10 cellular contexts compared by ENCODE assay signal in genomic region chrX:154733072-154733425, GRCh38. TPM values are rescaled to one million over a fixed set of nuclear protein-coding genes. Genes with fewer than 3 reads are reported as not detected.
DNase-seq lines count a peak whose midpoint lies in the region; ATAC-seq and TF ChIP-seq lines count a peak whose summit lies in the region.
"Had no signal": no experiment of that assay in that cellular context is flagged by ENCODE, and none has a peak within 500 bp of the region (broad histone marks: within the 10 kb centered on the region; RNA-seq: fewer than 3 reads in every experiment).

No MANE protein-coding gene starts in this region.

- TF ChIP-seq POLR2A in Peyer's patch (IDR thresholded peaks at IDR 0.05) (no peak), gastrocnemius medialis (IDR thresholded peaks at IDR 0.05) (no peak)

- no peak overlapping the region for H2AFZ ChIP-seq in DND-41 (ENCODE audit: low read depth, low read length)

- ATAC-seq in DND-41 (ENCODE audit: insufficient read depth, low read depth) (no peak), gastrocnemius medialis (no peak), HG03039 (IDR thresholded peaks at IDR 0.05; ENCODE audit: unreplicated experiment) (no peak), HG02938 (IDR thresholded peaks at IDR 0.05; ENCODE audit: unreplicated experiment) (no peak)

- DNase-seq in DND-41 (no peak), Peyer's patch (no peak), gastrocnemius medialis (no peak), HT-29 (ENCODE audit: low spot score) (no peak)
- no peak for DNase-seq in effector memory CD4-positive, alpha-beta T cell
- no peak for DNase-seq in stimulated activated CD4-positive, alpha-beta T cell treated with anti-CD3 and anti-CD28 coated beads, Interleukin-2, amount 100 ng/mL, for 48 hours
- DNase-seq: H7, WERI-Rb-1 had no signal

- no peaks in the 10 kb centered on the region for H3K27me3 ChIP-seq in DND-41 (ENCODE audit: insufficient read depth, low read length, poor library complexity)
- no peaks in the 10 kb centered on the region for H3K27me3 ChIP-seq in Peyer's patch
- H3K27me3 ChIP-seq in effector memory CD4-positive, alpha-beta T cell (replicated peaks; ENCODE audit: control insufficient read depth, insufficient read depth, low read length, poor library complexity, severe bottlenecking): no peaks in the 10 kb centered on the region
- no peaks in the 10 kb centered on the region for H3K27me3 ChIP-seq in gastrocnemius medialis

- H3K4me2 ChIP-seq in DND-41 (ENCODE audit: insufficient read depth, low read length): peak overlapping the region; percentile 62

- H3K36me3 ChIP-seq in DND-41 (ENCODE audit: insufficient read depth, low read length) (peaks cover 9% of the 10 kb centered on the region), Peyer's patch (no peaks in the 10 kb centered on the region), gastrocnemius medialis (no peaks in the 10 kb centered on the region)
- H3K36me3 ChIP-seq in effector memory CD4-positive, alpha-beta T cell (ENCODE audit: control insufficient read depth, insufficient read depth, low read length): no peaks in the 10 kb centered on the region
- H3K36me3 ChIP-seq: WERI-Rb-1 had no signal

- intact Hi-C loops in gastrocnemius medialis (cut with DNase I; ENCODE audit: low total_unique reads): no loop called here

- H3K9ac ChIP-seq in DND-41 (ENCODE audit: low read depth, low read length): peak overlapping the region; percentile 60

- H3K4me1 ChIP-seq in DND-41 (ENCODE audit: insufficient read depth, low read length) (peaks cover 94% of the 10 kb centered on the region), Peyer's patch (peaks cover 0 to 23% (median 0%) of the 10 kb centered on the region in 4 donors), gastrocnemius medialis (peaks cover 61 to 70% of the 10 kb centered on the region in 2 donors)
- H3K4me1 ChIP-seq in effector memory CD4-positive, alpha-beta T cell (ENCODE audit: control insufficient read depth, insufficient read depth, low read length, poor library complexity, severe bottlenecking): peaks cover 35% of the 10 kb centered on the region

- in situ Hi-C loops in gastrocnemius medialis (cut with MboI; ENCODE audit: low sequenced_read_pairs in 4 of 4): no loop called here

- H3K4me3 ChIP-seq in DND-41 (ENCODE audit: low read depth in 1 of 2, low read length in 2 of 2) (peak overlapping the region in 1 of 2 experiments; percentile 11; a peak in 2 of 4 replicates), Peyer's patch (no peak overlapping the region), gastrocnemius medialis (no peak overlapping the region)
- H3K4me3 ChIP-seq in effector memory CD4-positive, alpha-beta T cell (ENCODE audit: insufficient read depth, low read depth, low read length, poor library complexity, severe bottlenecking): no peak overlapping the region

- H3K27ac ChIP-seq in DND-41 (ENCODE audit: low read length) (peak overlapping the region; percentile 96), Peyer's patch (peak overlapping the region in 3 of 4 donors; percentile 68 to 85 (median 69)), gastrocnemius medialis (peak overlapping the region; percentile 44 to 70 (median 59))
- H3K27ac ChIP-seq in effector memory CD4-positive, alpha-beta T cell (ENCODE audit: insufficient read depth, low read length, poor library complexity, severe bottlenecking): peak overlapping the region; percentile 45
- H3K27ac ChIP-seq: WERI-Rb-1 had no signal

- peaks cover 87% of the 10 kb centered on the region for H3K79me2 ChIP-seq in DND-41 (ENCODE audit: insufficient read depth, low read length)

- no peaks in the 10 kb centered on the region for H4K20me1 ChIP-seq in DND-41 (ENCODE audit: insufficient read depth, low read length)

- no peaks in the 10 kb centered on the region for H3K9me3 ChIP-seq in DND-41 (ENCODE audit: insufficient read depth, low read length, severe bottlenecking)
- no peaks in the 10 kb centered on the region for H3K9me3 ChIP-seq in Peyer's patch
- H3K9me3 ChIP-seq in effector memory CD4-positive, alpha-beta T cell (ENCODE audit: control insufficient read depth, low read length): no peaks in the 10 kb centered on the region
- no peaks in the 10 kb centered on the region for H3K9me3 ChIP-seq in gastrocnemius medialis

- TF ChIP-seq CTCF in DND-41 (IDR thresholded peaks at IDR 0.05; ENCODE audit: borderline replicate concordance, extremely low read depth, low read length, poor library complexity, severe bottlenecking) (no peak), Peyer's patch (IDR thresholded peaks at IDR 0.05) (no peak), gastrocnemius medialis (IDR thresholded peaks at IDR 0.05 in 4 of 5, conservative IDR thresholded peaks at IDR 0.05 in 1 of 5) (no peak)

RNA-seq across cellular contexts. Expression of gene GAB3, which starts 17.8 kb away (rescaled TPM):
- total RNA-seq in Peyer's patch (1 to 10 TPM; 3.5 to 7.4 (median 5.0) TPM), gastrocnemius medialis (1 to 10 TPM in 3 of 4 donors, under 1 TPM in 1; 0.92 to 2.2 (median 1.1) TPM)
- total RNA-seq in HT-29 (2014; rRNA removed; shearing (Covaris generic)): 0.08 TPM in 1 of 2 replicates, not detected in the other

RNA-seq across cellular contexts. Expression of gene DKC1, which starts 29.6 kb away (rescaled TPM):
- total RNA-seq in Peyer's patch (100 to 1,000 TPM in 1 of 4 donors, 10 to 100 TPM in 3; 22.8 to 128 (median 39.0) TPM), gastrocnemius medialis (10 to 100 TPM; 17.8 to 34.1 (median 21.7) TPM)
- 101 and 103 TPM in 2 replicates for total RNA-seq in HT-29 (2014; rRNA removed; shearing (Covaris generic))

Comparison
In these comparisons a context has a peak if more than half of its experiments do, and no peak if none do; other contexts are left out.
1. H3K27ac ChIP-seq: peak in every context shown above with its lines; median percentile 96 in DND-41; 69 in Peyer's patch; 59 in gastrocnemius medialis; 45 in effector memory CD4-positive, alpha-beta T cell.